ENCODE assay signal across 24 cellular contexts in genomic region chr5:136924490-136924889, GRCh38.
"Had no signal": no experiment of that assay in that cellular context is flagged by ENCODE, and none has a peak within 500 bp of the region (broad histone marks: within the 10 kb centered on the region; RNA-seq: fewer than 3 reads in every experiment).

No MANE protein-coding gene starts in this region.

- DNase-seq: dermis blood vessel endothelial cell; dorsolateral prefrontal cortex; effector CD4-positive, alpha-beta T cell; effector memory CD4-positive, alpha-beta T cell; foreskin keratinocyte; gastrocnemius medialis; glutamatergic neuron; head of caudate nucleus; heart right ventricle; hippocampal formation; immature natural killer cell; left cardiac atrium; left lung; left ventricle myocardium superior; lower lobe of right lung; mesendoderm; midbrain; naive thymus-derived CD4-positive, alpha-beta T cell had no signal

- H3K27ac ChIP-seq: coronary artery, dorsolateral prefrontal cortex, esophagus muscularis mucosa, foreskin keratinocyte, gastrocnemius medialis, heart right ventricle, left lung, lower lobe of right lung had no signal

- FAIRE-seq: colon, endothelial cell of umbilical vein, keratinocyte had no signal

- H3K4me3 Mint-ChIP-seq: immature natural killer cell; memory B cell; naive thymus-derived CD4-positive, alpha-beta T cell had no signal

- H3K27me3 Mint-ChIP-seq: memory B cell had no signal

- H3K36me3 Mint-ChIP-seq: immature natural killer cell; memory B cell; naive thymus-derived CD4-positive, alpha-beta T cell had no signal

- H3K27ac Mint-ChIP-seq: immature natural killer cell; memory B cell; naive thymus-derived CD4-positive, alpha-beta T cell had no signal

- H3K9me3 ChIP-seq: esophagus muscularis mucosa, gastrocnemius medialis, left lung, lower lobe of right lung had no signal

- H3K4me3 ChIP-seq: coronary artery, dorsolateral prefrontal cortex, esophagus muscularis mucosa, gastrocnemius medialis, heart right ventricle, left lung, lower lobe of right lung had no signal

- H3K4me1 Mint-ChIP-seq: immature natural killer cell; memory B cell; naive thymus-derived CD4-positive, alpha-beta T cell had no signal

- H3K27me3 ChIP-seq: esophagus muscularis mucosa, foreskin keratinocyte, gastrocnemius medialis, heart right ventricle, left lung had no signal

- H3K4me1 ChIP-seq: esophagus muscularis mucosa, foreskin keratinocyte, gastrocnemius medialis, heart right ventricle, left lung, lower lobe of right lung had no signal

- H3K36me3 ChIP-seq: esophagus muscularis mucosa, gastrocnemius medialis, heart right ventricle, left lung, lower lobe of right lung had no signal
